In the genomic region with DNA sequence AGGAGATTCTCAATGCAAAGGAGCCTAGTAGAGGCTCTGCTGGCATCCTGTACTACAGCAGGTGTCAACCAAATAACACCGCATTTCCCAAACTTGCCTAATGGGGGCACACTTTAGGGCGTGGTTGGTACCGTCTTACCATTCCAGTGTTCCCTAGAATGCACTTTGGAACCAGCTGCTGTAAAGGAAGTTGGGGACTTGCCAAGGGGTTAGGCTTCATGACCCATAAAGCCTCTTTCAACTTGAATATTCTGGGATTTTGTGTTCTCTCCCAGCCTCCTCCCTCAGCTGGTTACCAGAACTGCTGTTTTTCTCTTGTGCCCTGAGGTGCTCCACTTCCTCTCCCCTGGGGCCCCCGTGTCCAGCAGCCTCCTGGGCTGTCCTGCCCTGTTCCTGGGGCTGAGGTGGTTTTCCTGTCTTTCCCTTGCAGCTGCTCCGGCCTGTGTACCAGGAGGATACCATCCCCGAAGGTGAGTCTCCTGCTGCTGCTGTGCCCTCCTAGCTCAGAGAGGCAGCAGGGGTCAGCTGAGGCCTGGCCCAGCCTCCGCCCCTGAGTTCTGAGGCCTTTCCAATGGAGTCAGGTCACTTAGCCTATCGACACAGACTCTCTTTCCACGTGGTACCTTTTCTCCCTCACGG, we compare ENCODE assay signal across 10 cellular contexts. TPM values are rescaled to one million over a fixed set of nuclear protein-coding genes. Genes with fewer than 3 reads are reported as not detected.
DNase-seq lines count a peak whose midpoint lies in the region; ATAC-seq and TF ChIP-seq lines count a peak whose summit lies in the region.
"Had no signal": no experiment of that assay in that cellular context is flagged by ENCODE, and none has a peak within 500 bp of the region (broad histone marks: within the 10 kb centered on the region; RNA-seq: fewer than 3 reads in every experiment).

No MANE protein-coding gene starts in this region.

- H3K4me1 ChIP-seq in BE2C, result no peaks in the 10 kb centered on the region

- peak; percentile 22 for TF ChIP-seq CTCF in BE2C (IDR thresholded peaks at IDR 0.05; ENCODE audit: low read depth, low read length)
- TF ChIP-seq CTCF in GM20000 (IDR thresholded peaks at IDR 0.05; ENCODE audit: extremely low read depth, missing control alignments), result peak; percentile 12
- TF ChIP-seq CTCF in kidney epithelial cell (IDR thresholded peaks at IDR 0.05; ENCODE audit: insufficient read depth, low read length, poor library complexity, severe bottlenecking), result peak; percentile 29

- H3K9me3 ChIP-seq in BE2C (no peaks in the 10 kb centered on the region), T-helper 17 cell (ENCODE audit: control insufficient read depth, low read length, poor library complexity, severe bottlenecking) (no peaks in the 10 kb centered on the region)

- H3K36me3 ChIP-seq in BE2C, result peaks cover 2% of the 10 kb centered on the region; the same call in 1 of the 2 replicates
- H3K36me3 ChIP-seq in kidney epithelial cell (ENCODE audit: control insufficient read depth, insufficient read depth, low read length), result no peaks in the 10 kb centered on the region

- DNase-seq in BE2C (no peak), GM20000 (ENCODE audit: low spot score) (no peak), T-helper 17 cell (no peak), kidney epithelial cell (ENCODE audit: low read depth) (no peak), Kasumi-1 (lab: John Stamatoyannopoulos, UW) (no peak), NCI-H1092 treated with DMSO at 0.1 percent for 48 hours (lab: John Stamatoyannopoulos, UW) (no peak), hippocampal formation (lab: John Stamatoyannopoulos, UW) (no peak)

- H3K27me3 ChIP-seq in BE2C (no peaks in the 10 kb centered on the region), kidney epithelial cell (ENCODE audit: control insufficient read depth, insufficient read depth, low read length) (no peaks in the 10 kb centered on the region)

- H3K27me3 Mint-ChIP-seq in T-helper 17 cell, result no peaks in the 10 kb centered on the region

- no peak overlapping the region for H3K4me3 Mint-ChIP-seq in T-helper 17 cell
- H3K4me3 Mint-ChIP-seq: activated T-helper 1 cell treated with anti-CD3 and anti-CD28 coated beads, Interleukin-12 subunit alpha, Interleukin-12 subunit beta, Interleukin-2, Interleukin-4 antibody, amounts not matched to agents 30 ng/mL and 10 ng/mL and 1 ng/mL, durations not matched to agents 14 hours and 24 hours and 36 hours; IgD-negative memory B cell had no signal

- no peak overlapping the region for H3K4me3 ChIP-seq in BE2C (ENCODE audit: low read depth, low read length)
- H3K4me3 ChIP-seq in kidney epithelial cell (ENCODE audit: low read depth, low read length), result no peak overlapping the region

- peaks cover 26% of the 10 kb centered on the region for H3K4me1 Mint-ChIP-seq in T-helper 17 cell

- peak overlapping the region; percentile 39 for H3K27ac Mint-ChIP-seq in T-helper 17 cell
- H3K27ac Mint-ChIP-seq: activated T-helper 1 cell treated with anti-CD3 and anti-CD28 coated beads, Interleukin-12 subunit alpha, Interleukin-12 subunit beta, Interleukin-2, Interleukin-4 antibody, amounts not matched to agents 30 ng/mL and 10 ng/mL and 1 ng/mL, durations not matched to agents 14 hours and 24 hours and 36 hours; IgD-negative memory B cell had no signal

- no peaks in the 10 kb centered on the region for H3K36me3 Mint-ChIP-seq in T-helper 17 cell (ENCODE audit: low read depth)

- ATAC-seq in T-helper 17 cell (no peak), GM21619 (IDR thresholded peaks at IDR 0.05; ENCODE audit: unreplicated experiment) (no peak)

RNA-seq across cellular contexts. Expression of gene RGS3, which starts 44.7 kb away (rescaled TPM):
- 103 TPM for polyA plus RNA-seq in BE2C (2012; ENCODE audit: insufficient read depth, insufficient read length, low read depth)
- 10 to 100 TPM; 17.4 to 22.0 TPM for total RNA-seq in T-helper 17 cell
- 158 and 166 TPM in 2 replicates for total RNA-seq in kidney epithelial cell
